In the genomic region with DNA sequence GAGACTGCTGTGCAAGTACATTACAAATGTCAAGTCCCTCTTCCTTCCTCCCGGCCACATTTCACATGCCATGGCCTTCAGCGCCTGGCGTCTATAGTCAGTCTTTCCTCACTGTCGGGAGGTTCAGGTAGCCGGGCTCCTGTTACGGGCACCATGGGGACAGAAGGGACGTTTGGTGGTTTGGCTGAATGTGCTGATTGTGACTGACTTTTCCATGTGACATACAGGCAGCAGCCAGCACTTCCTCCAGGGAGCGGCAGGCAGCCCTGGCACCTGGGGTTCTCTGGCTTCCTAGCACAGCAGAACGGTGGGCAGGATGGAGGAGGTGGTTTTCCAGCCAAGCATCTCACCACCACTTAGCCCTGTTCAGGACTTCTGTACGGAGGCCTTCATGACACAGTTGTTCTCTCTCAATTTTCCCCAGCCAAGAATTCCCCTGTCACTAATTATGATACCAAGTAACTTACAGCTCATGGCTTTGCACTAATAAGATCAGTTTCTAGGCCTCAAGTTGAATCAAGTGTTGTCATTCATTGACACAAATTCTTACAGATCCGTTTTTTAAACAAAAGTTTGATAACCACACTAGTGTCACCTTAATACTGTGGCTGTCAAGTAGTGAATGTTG, we compare ENCODE assay signal across 22 cellular contexts.
A peak's percentile ranks its signal among the peaks of the same experiment; 100 is the strongest.
DNase-seq lines count a peak whose midpoint lies in the region; ATAC-seq and TF ChIP-seq lines count a peak whose summit lies in the region.
"Had no signal": no experiment of that assay in that cellular context is flagged by ENCODE, and none has a peak within 500 bp of the region (broad histone marks: within the 10 kb centered on the region; RNA-seq: fewer than 3 reads in every experiment).

No MANE protein-coding gene starts in this region.

- peak; percentile 9 for DNase-seq in DMS79 treated with DMSO at 0.1 percent for 48 hours (lab: John Stamatoyannopoulos, UW)
- DNase-seq in DMS79 (lab: John Stamatoyannopoulos, UW) = no peak
- peak; percentile 15 for DNase-seq in GM12865 (ENCODE audit: low read depth)
- peak; percentile 17 to 90 for DNase-seq in cerebellar nuclear complex (lab: John Stamatoyannopoulos, UW)
- DNase-seq in nephron progenitor cell = no peak
- DNase-seq in NCI-H2196 (lab: John Stamatoyannopoulos, UW; ENCODE audit: unreplicated experiment) = no peak
- DNase-seq in sciatic nerve (ENCODE audit: low spot score) = no peak
- DNase-seq: activated CD8-positive, alpha-beta memory T cell treated with anti-CD3 and anti-CD28 coated beads, Interleukin-2, amount 50 U/mL, for 4 hours; CD4-positive, alpha-beta T cell; central memory CD4-positive, alpha-beta T cell; effector CD4-positive, alpha-beta T cell; MG63; natural killer cell; NCI-H2029 treated with DMSO at 0.1 percent for 48 hours; sigmoid colon; stimulated activated naive CD8-positive, alpha-beta T cell treated with anti-CD3 and anti-CD28 coated beads, Interleukin-15, amount 100 ng/mL, for 72 hours; tibial artery had no signal

- H3K4me1 Mint-ChIP-seq in nephron progenitor cell = peaks cover 43% of the 10 kb centered on the region
- H3K4me1 Mint-ChIP-seq: stimulated activated naive CD8-positive, alpha-beta T cell treated with anti-CD3 and anti-CD28 coated beads, Interleukin-15, amount 100 ng/mL, for 72 hours had no signal

- H3K36me3 Mint-ChIP-seq in nephron progenitor cell (ENCODE audit: low read depth) = peaks cover 80% of the 10 kb centered on the region
- H3K36me3 Mint-ChIP-seq: activated naive CD8-positive, alpha-beta T cell; natural killer cell had no signal

- no peak for ATAC-seq in sciatic nerve
- ATAC-seq in HG03196 (IDR thresholded peaks at IDR 0.05; ENCODE audit: unreplicated experiment) = no peak
- ATAC-seq: left lobe of liver; stimulated activated naive CD8-positive, alpha-beta T cell treated with anti-CD3 and anti-CD28 coated beads, Interleukin-15, amount 100 ng/mL, for 72 hours had no signal

- TF ChIP-seq CTCF in GM12865 (IDR thresholded peaks at IDR 0.05; ENCODE audit: insufficient read depth, low read depth, low read length, missing control alignments) (no peak), nephron progenitor cell (IDR thresholded peaks at IDR 0.05) (no peak)

- no peaks in the 10 kb centered on the region for H3K9me3 Mint-ChIP-seq in nephron progenitor cell
- H3K9me3 Mint-ChIP-seq: CD4-positive, alpha-beta T cell; natural killer cell; stimulated activated naive CD8-positive, alpha-beta T cell treated with anti-CD3 and anti-CD28 coated beads, Interleukin-15, amount 100 ng/mL, for 72 hours; T-helper 2 cell treated with Interferon-gamma antibody and Interleukin-4, amounts not matched to agents 5 μg/mL and 100 μg/mL, for 36 hours had no signal

- peak overlapping the region; percentile 30 for H3K27ac Mint-ChIP-seq in nephron progenitor cell
- H3K27ac Mint-ChIP-seq: activated naive CD8-positive, alpha-beta T cell; CD4-positive, alpha-beta T cell; natural killer cell; T-helper 2 cell treated with Interferon-gamma antibody and Interleukin-4, amounts not matched to agents 5 μg/mL and 100 μg/mL, for 36 hours had no signal

- no peaks in the 10 kb centered on the region for H3K27me3 Mint-ChIP-seq in nephron progenitor cell (ENCODE audit: low read depth, poor library complexity)
- H3K27me3 Mint-ChIP-seq: activated naive CD8-positive, alpha-beta T cell; CD4-positive, alpha-beta T cell; stimulated activated naive CD8-positive, alpha-beta T cell treated with anti-CD3 and anti-CD28 coated beads, Interleukin-15, amount 100 ng/mL, for 72 hours had no signal

- intact Hi-C loops in sciatic nerve (cut with DNase I) = no loop called here

- no peak overlapping the region for H3K4me3 Mint-ChIP-seq in nephron progenitor cell
- H3K4me3 Mint-ChIP-seq: activated naive CD8-positive, alpha-beta T cell; CD4-positive, alpha-beta T cell; natural killer cell; stimulated activated naive CD8-positive, alpha-beta T cell treated with anti-CD3 and anti-CD28 coated beads, Interleukin-15, amount 100 ng/mL, for 72 hours; T-helper 2 cell treated with Interferon-gamma antibody and Interleukin-4, amounts not matched to agents 5 μg/mL and 100 μg/mL, for 36 hours had no signal

- H3K4me3 ChIP-seq in GM12865 (ENCODE audit: low read depth, low read length) = no peak overlapping the region
- H3K4me3 ChIP-seq: ascending aorta, MG63, sigmoid colon, tibial artery had no signal

Comparison
In these comparisons a context has a peak if more than half of its experiments do, and no peak if none do; other contexts are left out.
1. DNase-seq: peak in DMS79 treated with DMSO at 0.1 percent for 48 hours (single experiment), GM12865 (single experiment) and cerebellar nuclear complex (2 of 2); none in DMS79 (single experiment), nephron progenitor cell (single experiment), NCI-H2196 (single experiment) and sciatic nerve (single experiment).